ENCODE assay signal across 7 cellular contexts in the genomic region with DNA sequence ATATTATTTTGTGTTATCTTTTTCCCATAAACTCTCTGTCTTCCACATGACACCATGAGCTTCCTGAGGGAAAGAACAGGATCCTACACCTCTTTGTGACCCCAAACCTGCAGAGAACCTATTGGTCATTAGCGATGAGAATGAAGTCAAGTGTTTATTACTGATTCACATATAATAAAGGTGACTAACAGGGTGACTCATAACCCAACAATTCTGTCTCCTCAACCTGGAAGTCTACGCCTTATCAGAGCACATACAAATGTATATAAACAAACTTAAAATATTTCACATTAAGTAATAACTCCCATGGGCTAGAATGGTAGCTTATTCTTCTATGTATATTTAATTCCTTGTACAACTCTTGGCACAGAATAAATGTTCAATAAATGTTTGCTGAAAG.
DNase-seq lines count a peak whose midpoint lies in the region; ATAC-seq, FAIRE-seq and TF ChIP-seq lines count a peak whose summit lies in the region.
"Not testable (repeated sequence)": the region's sequence is repeated elsewhere in the genome, so short reads cannot be mapped to it uniquely, and the experiment has no call there.

No MANE protein-coding gene starts in this region.

- H3K4me2 ChIP-seq in A549, PC-9: not testable (repeated sequence)

- FAIRE-seq in A549 (lab: Jason Lieb, UNC): not testable (repeated sequence)
- peak; percentile 38 for FAIRE-seq in HTR-8/SVneo (lab: Jason Lieb, UNC)

- not testable (repeated sequence) for H3K4me3 ChIP-seq in A549; PC-9; RWPE2 (ENCODE audit: severe bottlenecking); left lung; upper lobe of right lung

- TF ChIP-seq EP300 in A549 (IDR thresholded peaks at IDR 0.05): not testable (repeated sequence)

- no CpG with 5 or more reads among the region's 2 CpGs for WGBS in A549 (ENCODE audit: missing lambda C conversion rate)

- not testable (repeated sequence) for H3K79me2 ChIP-seq in PC-9 (ENCODE audit: low read depth)

- not testable (repeated sequence) for H3F3A ChIP-seq in PC-9 (ENCODE audit: insufficient read depth, low read depth)

- ATAC-seq in A549 (peak; percentile 57 to 90; a peak in 5 of 6 replicates), RWPE2 (ENCODE audit: low read depth) (peak; percentile 87), esophagus mucosa (peak; percentile 89), left lung (peak; percentile 60), upper lobe of right lung (peak; percentile 34)

- not testable (repeated sequence) for H3K27me3 ChIP-seq in PC-9 (ENCODE audit: insufficient read depth, low read depth); RWPE2 (ENCODE audit: insufficient read depth, poor library complexity, severe bottlenecking); left lung; upper lobe of right lung

- POLR2A ChIA-PET in A549 (lab: Yijun Ruan, JAX); PC-9 (lab: Charles Lee; ENCODE audit: unreplicated experiment): not testable (repeated sequence)

- not testable (repeated sequence) for TF ChIP-seq RAD21 in A549 (conservative IDR thresholded peaks at IDR 0.05 in 1 of 2, IDR thresholded peaks at IDR 0.05 in 1 of 2)

- CTCF ChIA-PET in A549 (lab: Yijun Ruan, JAX); PC-9 (lab: Charles Lee): not testable (repeated sequence)

- H3K27ac ChIP-seq in A549; RWPE2 (ENCODE audit: poor library complexity, severe bottlenecking); left lung; upper lobe of right lung: not testable (repeated sequence)
- 0 out of 2 replicates have a peak overlapping the region, but pooled peaks have one; percentile 56 for H3K27ac ChIP-seq in PC-9

- not testable (repeated sequence) for BruUV-seq in PC-9 (replicated peaks; lab: Mats Ljungman, UMichigan)

- H2AFZ ChIP-seq in PC-9: not testable (repeated sequence)

- H3K36me3 ChIP-seq in PC-9 (ENCODE audit: low read depth); RWPE2 (ENCODE audit: low read depth); left lung; upper lobe of right lung: not testable (repeated sequence)

- not testable (repeated sequence) for DNase-seq in A549 (ENCODE audit: low read depth in 1 of 2, low spot score in 1 of 2); HTR-8/SVneo (ENCODE audit: insufficient read length, low spot score); PC-9; RWPE2 (ENCODE audit: low spot score); left lung; upper lobe of right lung

- not testable (repeated sequence) for H3K4me1 ChIP-seq in A549; PC-9 (replicated peaks; ENCODE audit: insufficient read depth); RWPE2 (ENCODE audit: insufficient read depth, poor library complexity, severe bottlenecking); left lung; upper lobe of right lung

- H3K9me3 ChIP-seq in A549; PC-9 (ENCODE audit: insufficient read depth, low read depth); RWPE2 (ENCODE audit: severe bottlenecking); left lung; upper lobe of right lung: not testable (repeated sequence)

- intact Hi-C loops in PC-9 (cut with micrococcal nuclease; ENCODE audit: unreplicated experiment); left lung (cut with DNase I); upper lobe of right lung (cut with DNase I): not testable (repeated sequence)

- not testable (repeated sequence) for TF ChIP-seq POLR2A in A549 (IDR thresholded peaks at IDR 0.05; ENCODE audit: low read length)

- not testable (repeated sequence) for H3K9me2 ChIP-seq in PC-9 (ENCODE audit: insufficient read depth)

- TF ChIP-seq CTCF in A549 (IDR thresholded peaks at IDR 0.05); PC-9 (conservative IDR thresholded peaks at IDR 0.05); RWPE2 (IDR thresholded peaks at IDR 0.05; ENCODE audit: poor library complexity, severe bottlenecking); left lung (IDR thresholded peaks at IDR 0.05); upper lobe of right lung (IDR thresholded peaks at IDR 0.05): not testable (repeated sequence)

- H4K20me1 ChIP-seq in PC-9 (ENCODE audit: insufficient read depth): not testable (repeated sequence)

Comparison
In these comparisons a context has a peak if more than half of its experiments do, and no peak if none do; other contexts are left out.
1. ATAC-seq: peak in every context shown above with its lines; median percentile 89 in esophagus mucosa; 87 in RWPE2; 74 in A549; 60 in left lung; 34 in upper lobe of right lung.